In the genomic region with DNA sequence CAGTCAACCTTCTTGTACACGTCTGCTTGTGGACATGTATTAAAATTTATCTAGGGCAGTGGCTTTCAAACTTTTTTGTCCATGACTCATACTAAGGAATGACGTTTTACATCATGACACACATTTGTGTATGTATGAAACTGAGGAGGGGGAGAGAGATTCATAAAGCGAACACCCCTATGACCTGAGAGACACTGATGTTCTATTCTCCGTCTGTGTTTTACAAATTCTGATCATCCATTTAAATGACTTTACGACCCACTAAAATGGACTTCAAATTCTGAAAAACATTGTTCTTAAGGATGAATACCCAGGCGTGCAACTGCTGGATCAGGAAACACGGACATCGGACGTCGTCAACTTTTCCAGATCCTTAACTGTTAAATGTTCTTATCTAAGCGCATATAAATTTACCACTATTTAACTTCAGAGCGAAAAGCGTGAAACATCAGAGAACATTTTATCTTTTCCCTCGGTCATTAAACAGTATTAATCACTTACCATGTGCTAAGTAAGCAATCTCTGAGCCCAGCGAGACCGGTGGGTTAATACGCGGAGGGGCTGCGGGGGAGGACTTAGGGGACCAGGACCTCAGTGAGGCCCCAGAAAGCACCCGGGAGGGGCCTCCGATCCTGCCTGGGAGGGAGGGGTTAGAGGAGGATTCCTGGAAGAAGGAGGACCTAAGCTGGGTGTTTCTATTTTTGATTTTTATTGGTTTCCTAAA, we compare ENCODE assay signal across 8 cellular contexts. TPM values are rescaled to one million over a fixed set of nuclear protein-coding genes. Genes with fewer than 3 reads are reported as not detected.
DNase-seq lines count a peak whose midpoint lies in the region; ATAC-seq lines count a peak whose summit lies in the region.

No MANE protein-coding gene starts in this region.

- peak overlapping the region in 2 of 3 donors; percentile 32 to 72 for H3K9ac ChIP-seq in skeletal muscle tissue (ENCODE audit: low read depth in 1 of 3, low read length in 3 of 3)

- no peaks in the 10 kb centered on the region for H3K9me3 ChIP-seq in skeletal muscle tissue (ENCODE audit: control insufficient read depth in 3 of 3, low read length in 3 of 3)

- ATAC-seq in activated T-helper 17 cell treated with anti-CD3 and anti-CD28 coated beads, Interleukin-2, amount 50 U/mL, for 72 hours (replicated peaks) = peak; percentile 74
- ATAC-seq in GM21529 (IDR thresholded peaks at IDR 0.05; ENCODE audit: unreplicated experiment) (no peak), HG02571 (IDR thresholded peaks at IDR 0.05; ENCODE audit: unreplicated experiment) (no peak)

- H3K4me3 ChIP-seq in skeletal muscle tissue (ENCODE audit: low read length in 3 of 3) = peak overlapping the region; percentile 56 to 71 (median 57)

- no peaks in the 10 kb centered on the region for H3K36me3 Mint-ChIP-seq in activated naive CD4-positive, alpha-beta T cell treated with anti-CD3 and anti-CD28 coated beads, Interleukin-2, amount 10 ng/mL, durations not matched to agents 7 days and 5 days
- no peaks in the 10 kb centered on the region for H3K36me3 Mint-ChIP-seq in activated T-helper 17 cell treated with anti-CD3 and anti-CD28 coated beads, Interleukin-2, amount 50 U/mL, for 72 hours (ENCODE audit: low read depth)

- peak overlapping the region; percentile 62 for H3K4me3 Mint-ChIP-seq in activated naive CD4-positive, alpha-beta T cell treated with anti-CD3 and anti-CD28 coated beads, Interleukin-2, amount 10 ng/mL, durations not matched to agents 7 days and 5 days
- H3K4me3 Mint-ChIP-seq in activated T-helper 17 cell treated with anti-CD3 and anti-CD28 coated beads, Interleukin-2, amount 50 U/mL, for 72 hours = peak overlapping the region; percentile 76

- H3K36me3 ChIP-seq in skeletal muscle tissue (ENCODE audit: control insufficient read depth in 3 of 3, insufficient read depth in 3 of 3, low read length in 3 of 3) = no peaks in the 10 kb centered on the region

- H3K4me1 ChIP-seq in skeletal muscle tissue (ENCODE audit: control insufficient read depth in 3 of 3, insufficient read depth in 3 of 3, low read length in 3 of 3) = no peaks in the 10 kb centered on the region

- no peak overlapping the region for H3K27ac Mint-ChIP-seq in activated naive CD4-positive, alpha-beta T cell treated with anti-CD3 and anti-CD28 coated beads, Interleukin-2, amount 10 ng/mL, durations not matched to agents 7 days and 5 days
- H3K27ac Mint-ChIP-seq in activated T-helper 17 cell treated with anti-CD3 and anti-CD28 coated beads, Interleukin-2, amount 50 U/mL, for 72 hours = peak overlapping the region; percentile 82

- no peak for DNase-seq in activated naive CD4-positive, alpha-beta T cell treated with anti-CD3 and anti-CD28 coated beads, Interleukin-2, amount 10 ng/mL, durations not matched to agents 7 days and 5 days
- DNase-seq in activated naive CD4-positive, alpha-beta T cell treated with anti-CD3 and anti-CD28 coated beads, Interleukin-2, amount 50 U/mL, for 16 hours = no peak
- peak; percentile 37 for DNase-seq in hepatic stellate cell (ENCODE audit: low spot score)
- DNase-seq in NCI-H1436 treated with DMSO at 0.1 percent for 48 hours (lab: John Stamatoyannopoulos, UW) = no peak

- H3K4me1 Mint-ChIP-seq in activated naive CD4-positive, alpha-beta T cell treated with anti-CD3 and anti-CD28 coated beads, Interleukin-2, amount 10 ng/mL, durations not matched to agents 7 days and 5 days = peaks cover 12% of the 10 kb centered on the region
- peaks cover 5% of the 10 kb centered on the region for H3K4me1 Mint-ChIP-seq in activated T-helper 17 cell treated with anti-CD3 and anti-CD28 coated beads, Interleukin-2, amount 50 U/mL, for 72 hours

- H3K9me3 Mint-ChIP-seq in activated naive CD4-positive, alpha-beta T cell treated with anti-CD3 and anti-CD28 coated beads, Interleukin-2, amount 10 ng/mL, durations not matched to agents 7 days and 5 days = no peaks in the 10 kb centered on the region
- H3K9me3 Mint-ChIP-seq in activated T-helper 17 cell treated with anti-CD3 and anti-CD28 coated beads, Interleukin-2, amount 50 U/mL, for 72 hours = no peaks in the 10 kb centered on the region

- peak overlapping the region; percentile 42 for H3K27ac ChIP-seq in skeletal muscle tissue (ENCODE audit: low read depth, low read length)

- H3K27me3 Mint-ChIP-seq in activated naive CD4-positive, alpha-beta T cell treated with anti-CD3 and anti-CD28 coated beads, Interleukin-2, amount 10 ng/mL, durations not matched to agents 7 days and 5 days = peaks cover 39% of the 10 kb centered on the region
- H3K27me3 Mint-ChIP-seq in activated T-helper 17 cell treated with anti-CD3 and anti-CD28 coated beads, Interleukin-2, amount 50 U/mL, for 72 hours = peaks cover 15% of the 10 kb centered on the region

- CTCF ChIA-PET in activated naive CD4-positive, alpha-beta T cell treated with anti-CD3 and anti-CD28 coated beads, Interleukin-2, amount 10 ng/mL, durations not matched to agents 7 days and 5 days (lab: Charles Lee) = no interaction called here

- no peaks in the 10 kb centered on the region for H3K27me3 ChIP-seq in skeletal muscle tissue (ENCODE audit: control insufficient read depth in 3 of 3, insufficient read depth in 3 of 3, low read length in 3 of 3)

RNA-seq across cellular contexts. Expression of a gene that starts 1.2 kb away (rescaled TPM):
- 10 to 100 TPM; 15.5 to 77.8 TPM for total RNA-seq in activated T-helper 17 cell treated with anti-CD3 and anti-CD28 coated beads, Interleukin-2, amount 50 U/mL, for 72 hours
- 58.5 TPM for total RNA-seq in skeletal muscle tissue
